In genomic region chr5:11903121-11903613, GRCh38 we compare ENCODE assay signal across 9 cellular contexts. TPM values are rescaled to one million over a fixed set of nuclear protein-coding genes. Genes with fewer than 3 reads are reported as not detected.
DNase-seq lines count a peak whose midpoint lies in the region; ATAC-seq and TF ChIP-seq lines count a peak whose summit lies in the region.
"Had no signal": no experiment of that assay in that cellular context is flagged by ENCODE, and none has a peak within 500 bp of the region (broad histone marks: within the 10 kb centered on the region; RNA-seq: fewer than 3 reads in every experiment).

No MANE protein-coding gene starts in this region.

- H4K20me1 ChIP-seq in PC-3 (ENCODE audit: low read length), result no peaks in the 10 kb centered on the region

- peak overlapping the region; percentile 93 for H3K4me2 ChIP-seq in PC-3 (ENCODE audit: low read length)

- no peak overlapping the region for H3K27ac ChIP-seq in HEK293 (ENCODE audit: extremely low read depth, low read depth, low read length)
- no peak overlapping the region for H3K27ac ChIP-seq in PC-3 (ENCODE audit: low read length)
- H3K27ac ChIP-seq in prostate gland, result peak overlapping the region; percentile 30 to 57
- H3K27ac ChIP-seq: uterus had no signal

- H3K9ac ChIP-seq in PC-3 (ENCODE audit: low read length), result no peak overlapping the region

- whole genome bisulfite sequencing in prostate gland, result 2% methylated on average over 21 of the region's 23 CpGs

- ATAC-seq in PC-3 (peak; percentile 2; the same call in 1 of the 2 replicates), left ventricle myocardium superior (peak; percentile 62), HG02623 (IDR thresholded peaks at IDR 0.05; ENCODE audit: unreplicated experiment) (no peak), HG02588 (IDR thresholded peaks at IDR 0.05; ENCODE audit: unreplicated experiment) (no peak), HG02571 (IDR thresholded peaks at IDR 0.05; ENCODE audit: unreplicated experiment) (no peak)

- peak overlapping the region; percentile 82 for H2AFZ ChIP-seq in PC-3 (ENCODE audit: low read length)

- H3K27me3 ChIP-seq in PC-3 (ENCODE audit: low read length) (peaks cover 51% of the 10 kb centered on the region), prostate gland (replicated peaks; ENCODE audit: insufficient read depth) (no peaks in the 10 kb centered on the region)

- H3K9me3 ChIP-seq in HEK293 (ENCODE audit: control insufficient read depth, insufficient read depth, low read depth, low read length) (no peaks in the 10 kb centered on the region), PC-3 (ENCODE audit: low read length) (no peaks in the 10 kb centered on the region), prostate gland (no peaks in the 10 kb centered on the region)
- H3K9me3 ChIP-seq: uterus had no signal

- POLR2A ChIA-PET in HEK293 (lab: Yijun Ruan, JAX), result no interaction called here
- POLR2A ChIA-PET in PC-3 (lab: Charles Lee; ENCODE audit: unreplicated experiment), result no interaction called here

- H3K4me3 ChIP-seq in HEK293 (ENCODE audit: low read depth, low read length), result peak overlapping the region; percentile 72
- H3K4me3 ChIP-seq in PC-3 (ENCODE audit: low read length), result peak overlapping the region; percentile 71
- H3K4me3 ChIP-seq in prostate gland, result peak overlapping the region; percentile 35 to 46
- H3K4me3 ChIP-seq: uterus had no signal

- CTCF ChIA-PET in HEK293 (lab: Yijun Ruan, JAX), result interaction anchor here (0.6 to 0.7 kb wide), 3 partner anchors 16 to 76 kb away, joined by 3 read pairs; no protein-coding TSS in a partner anchor
- CTCF ChIA-PET in PC-3 (lab: Charles Lee), result interaction anchor here (0.6 to 0.7 kb wide), 4 partner anchors 120 to 1483 kb away, joined by 3 read pairs; no protein-coding TSS in a partner anchor

- H3K36me3 ChIP-seq in HEK293 (ENCODE audit: control insufficient read depth in 2 of 2, insufficient read depth in 1 of 2, low read length in 2 of 2), result no peaks in the 10 kb centered on the region
- no peaks in the 10 kb centered on the region for H3K36me3 ChIP-seq in PC-3 (ENCODE audit: low read depth, low read length)
- H3K36me3 ChIP-seq in prostate gland, result no peaks in the 10 kb centered on the region
- H3K36me3 ChIP-seq: uterus had no signal

- TF ChIP-seq POLR2A in prostate gland (IDR thresholded peaks at IDR 0.05), result no peak

- no peaks in the 10 kb centered on the region for H3F3A ChIP-seq in PC-3 (ENCODE audit: low read length, unreplicated experiment)

- no peaks in the 10 kb centered on the region for H3K79me2 ChIP-seq in PC-3 (ENCODE audit: low read length)

- H3K9me2 ChIP-seq in PC-3 (replicated peaks; ENCODE audit: low read length), result no peaks in the 10 kb centered on the region

- no peak for DNase-seq in PC-3
- DNase-seq in left ventricle myocardium superior, result no peak
- no peak for DNase-seq in prostate gland (ENCODE audit: low spot score)
- no peak for DNase-seq in OCI-M2 (lab: John Stamatoyannopoulos, UW; ENCODE audit: unreplicated experiment)
- DNase-seq: uterus had no signal

- intact Hi-C loops in PC-3 (cut with micrococcal nuclease), result no loop called here
- intact Hi-C loops in left ventricle myocardium superior (cut with micrococcal nuclease), result no loop called here
- intact Hi-C loops in prostate gland (cut with DNase I), result no loop called here

- BruUV-seq in PC-3 (replicated peaks; lab: Mats Ljungman, UMichigan), result no TSS peak

- H3K4me1 ChIP-seq in HEK293 (ENCODE audit: control insufficient read depth, insufficient read depth, low read length) (no peaks in the 10 kb centered on the region), PC-3 (ENCODE audit: insufficient read depth, low read length) (peaks cover 11% of the 10 kb centered on the region), prostate gland (replicated peaks) (no peaks in the 10 kb centered on the region)
- H3K4me1 ChIP-seq: uterus had no signal

- TF ChIP-seq CTCF in HEK293 (tag by site-specific recombination; IDR thresholded peaks at IDR 0.05), result no peak
- no peak for TF ChIP-seq CTCF in PC-3 (conservative IDR thresholded peaks at IDR 0.05; ENCODE audit: low read depth, low read length)
- TF ChIP-seq CTCF in prostate gland (IDR thresholded peaks at IDR 0.05), result no peak

TF ChIP-seq in HEK293, 187 proteins besides CTCF, POLR2A, EP300 and RAD21:
- TF ChIP-seq ZNF112 (tag by site-specific recombination; IDR thresholded peaks at IDR 0.05) (no peak), ZNF623 (tag by site-specific recombination; IDR thresholded peaks at IDR 0.05) (no peak), GLIS1 (tag by site-specific recombination; IDR thresholded peaks at IDR 0.05) (no peak), ZSCAN16 (tag by site-specific recombination; IDR thresholded peaks at IDR 0.05) (no peak), ZNF362 (tag by site-specific recombination; IDR thresholded peaks at IDR 0.05) (no peak), ZNF335 (tag by site-specific recombination; conservative IDR thresholded peaks at IDR 0.05) (peak; percentile 93), ZBTB20 (tag by site-specific recombination; IDR thresholded peaks at IDR 0.05) (0 out of 2 replicates have a peak, but pooled peaks have one; percentile 24), HIC1 (tag by site-specific recombination; IDR thresholded peaks at IDR 0.05) (no peak), ZNF488 (tag by site-specific recombination; IDR thresholded peaks at IDR 0.05) (no peak), ZNF155 (tag by site-specific recombination; IDR thresholded peaks at IDR 0.05) (no peak), OSR2 (tag by site-specific recombination; IDR thresholded peaks at IDR 0.05) (no peak), ZNF266 (tag by site-specific recombination; IDR thresholded peaks at IDR 0.05; ENCODE audit: low read depth) (no peak), ZBTB11 (tag by site-specific recombination; conservative IDR thresholded peaks at IDR 0.05; ENCODE audit: low read depth) (no peak), ZIC2 (tag by site-specific recombination; IDR thresholded peaks at IDR 0.05) (0 out of 2 replicates have a peak, but pooled peaks have one; percentile 13), BCL11B (tag by site-specific recombination; IDR thresholded peaks at IDR 0.05; ENCODE audit: low read depth) (no peak), ZNF433 (tag by site-specific recombination; IDR thresholded peaks at IDR 0.05; ENCODE audit: low read depth) (no peak), SCRT1 (tag by site-specific recombination; IDR thresholded peaks at IDR 0.05; ENCODE audit: borderline replicate concordance) (no peak)

RNA-seq across cellular contexts. Expression of gene CTNND2, which starts 1.1 kb away (rescaled TPM):
- total RNA-seq in PC-3 (2014; rRNA removed) (1.8 and 5.9 TPM in 2 replicates), left ventricle myocardium superior (5.4 TPM), prostate gland (10 to 100 TPM in 1 of 2 donors, 1 to 10 TPM in 1; 5.5 to 11.2 TPM)

Comparison
In these comparisons a context has a peak if more than half of its experiments do, and no peak if none do; other contexts are left out.
1. H3K27ac ChIP-seq: peak in prostate gland (2 of 2); none in HEK293 (single experiment) and PC-3 (single experiment).
2. ATAC-seq: peak in PC-3 (single experiment) and left ventricle myocardium superior (single experiment); none in HG02623 (single experiment), HG02588 (single experiment) and HG02571 (single experiment).
3. Peak in every context shown above with its lines, with median percentiles within 50 percentile points of each other: H3K4me3 ChIP-seq.